In genomic region chr7:157241631-157242030, GRCh38 we compare ENCODE assay signal across 19 cellular contexts.
DNase-seq lines count a peak whose midpoint lies in the region; ATAC-seq, FAIRE-seq and TF ChIP-seq lines count a peak whose summit lies in the region.
"Had no signal": no experiment of that assay in that cellular context is flagged by ENCODE, and none has a peak within 500 bp of the region (broad histone marks: within the 10 kb centered on the region; RNA-seq: fewer than 3 reads in every experiment).

No MANE protein-coding gene starts in this region.

- no peak for TF ChIP-seq RAD21 in HepG2 (CRISPR knock-in tag; IDR thresholded peaks at IDR 0.05)

- H3K4me1 ChIP-seq in HepG2 (ENCODE audit: insufficient read depth, low read length) = no peaks in the 10 kb centered on the region
- no peaks in the 10 kb centered on the region for H3K4me1 ChIP-seq in right lobe of liver
- no peaks in the 10 kb centered on the region for H3K4me1 ChIP-seq in neural progenitor cell
- H3K4me1 ChIP-seq: BLaER1, HAP-1 had no signal

- H3K36me3 Mint-ChIP-seq in activated T-helper 17 cell treated with anti-CD3 and anti-CD28 coated beads, Interleukin-2, amount 50 U/mL, for 72 hours (ENCODE audit: low read depth) = peaks cover 44% of the 10 kb centered on the region
- peaks cover 29% of the 10 kb centered on the region for H3K36me3 Mint-ChIP-seq in neural progenitor cell

- H3K9me3 ChIP-seq in HepG2 (ENCODE audit: low read length) (no peaks in the 10 kb centered on the region), right lobe of liver (no peaks in the 10 kb centered on the region), neural progenitor cell (ENCODE audit: low read depth) (no peaks in the 10 kb centered on the region)
- H3K9me3 ChIP-seq: BLaER1, HAP-1 had no signal

- H4K20me1 ChIP-seq in HepG2 (ENCODE audit: insufficient read depth, low read length) = 0 out of 2 replicates have a peak, but pooled peaks cover 2% of the 10 kb centered on the region
- H4K20me1 ChIP-seq in neural progenitor cell (ENCODE audit: low read depth) = no peaks in the 10 kb centered on the region
- H4K20me1 ChIP-seq: BLaER1 had no signal

- DNase-seq in HepG2 (ENCODE audit: low spot score) (no peak), right lobe of liver (no peak), neural progenitor cell (ENCODE audit: low spot score) (no peak), NCI-H1694 treated with DMSO at 0.1 percent for 48 hours (lab: John Stamatoyannopoulos, UW) (no peak), DMS114 treated with DMSO at 0.1 percent for 48 hours (lab: John Stamatoyannopoulos, UW; ENCODE audit: unreplicated experiment) (no peak), left ventricle myocardium superior (no peak)
- DNase-seq: 8988T; Calu3; CD4-positive, alpha-beta memory T cell; DMS53; DND-41; EL had no signal

- no peaks in the 10 kb centered on the region for H3K27me3 Mint-ChIP-seq in activated T-helper 17 cell treated with anti-CD3 and anti-CD28 coated beads, Interleukin-2, amount 50 U/mL, for 72 hours
- no peaks in the 10 kb centered on the region for H3K27me3 Mint-ChIP-seq in neural progenitor cell (ENCODE audit: insufficient read depth, low read depth)
- H3K27me3 Mint-ChIP-seq: CD4-positive, alpha-beta memory T cell; IgD-negative memory B cell had no signal

- FAIRE-seq in HepG2 (lab: Jason Lieb, UNC) = no peak
- FAIRE-seq: GM12878 had no signal

- peaks cover 6% of the 10 kb centered on the region for H3K4me1 Mint-ChIP-seq in activated T-helper 17 cell treated with anti-CD3 and anti-CD28 coated beads, Interleukin-2, amount 50 U/mL, for 72 hours
- no peaks in the 10 kb centered on the region for H3K4me1 Mint-ChIP-seq in neural progenitor cell
- H3K4me1 Mint-ChIP-seq: CD14-positive monocyte had no signal

- TF ChIP-seq POLR2A in HepG2 (IDR thresholded peaks at IDR 0.05; ENCODE audit: insufficient read depth in 1 of 2, low read depth in 2 of 2, low read length in 2 of 2) = no peak
- TF ChIP-seq POLR2A in right lobe of liver (IDR thresholded peaks at IDR 0.05) = no peak

- WGBS in HepG2 (ENCODE audit: low lambda C conversion rate) = 96% methylated on average over 5 of the region's 5 CpGs
- WGBS in right lobe of liver (ENCODE audit: insufficient coverage, low coverage, low lambda C conversion rate, missing lambda C conversion rate) = 98% methylated on average over 5 of the region's 5 CpGs

- BruUV-seq in HepG2 (replicated peaks; lab: Mats Ljungman, UMichigan) = no TSS peak

- no peak overlapping the region for H3K4me3 Mint-ChIP-seq in activated T-helper 17 cell treated with anti-CD3 and anti-CD28 coated beads, Interleukin-2, amount 50 U/mL, for 72 hours
- H3K4me3 Mint-ChIP-seq in neural progenitor cell = no peak overlapping the region
- H3K4me3 Mint-ChIP-seq: CD14-positive monocyte, IgD-negative memory B cell had no signal

- peak overlapping the region; percentile 69 for H3K27ac Mint-ChIP-seq in activated T-helper 17 cell treated with anti-CD3 and anti-CD28 coated beads, Interleukin-2, amount 50 U/mL, for 72 hours
- H3K27ac Mint-ChIP-seq in neural progenitor cell = peak overlapping the region; percentile 10

- H2AFZ ChIP-seq in HepG2 (ENCODE audit: low read length) (no peak overlapping the region), neural progenitor cell (replicated peaks) (no peak overlapping the region)

- TF ChIP-seq CTCF in HepG2 (CRISPR knock-in tag; IDR thresholded peaks at IDR 0.05) = no peak
- TF ChIP-seq CTCF in right lobe of liver (IDR thresholded peaks at IDR 0.05) = no peak
- no peak for TF ChIP-seq CTCF in neural progenitor cell (IDR thresholded peaks at IDR 0.05)

- H3K36me3 ChIP-seq in HepG2 (replicated peaks in 1 of 2; ENCODE audit: control insufficient read depth in 1 of 2, insufficient read depth in 2 of 2, low read length in 2 of 2) (peaks cover 0 to 32% of the 10 kb centered on the region in 2 experiments; a peak in 2 of 5 replicates), right lobe of liver (peaks cover 0 to 7% (median 3%) of the 10 kb centered on the region in 4 donors), neural progenitor cell (no peaks in the 10 kb centered on the region)

- TF ChIP-seq EP300 in HepG2 (IDR thresholded peaks at IDR 0.05; ENCODE audit: low read depth in 2 of 2, low read length in 2 of 2) = no peak
- TF ChIP-seq EP300 in HepG2 (CRISPR knock-in tag; IDR thresholded peaks at IDR 0.05; ENCODE audit: borderline replicate concordance) = no peak

- H3K27me3 ChIP-seq in HepG2 (ENCODE audit: control insufficient read depth in 1 of 2, insufficient read depth in 2 of 2, low read length in 2 of 2) = no peaks in the 10 kb centered on the region
- H3K27me3 ChIP-seq in right lobe of liver = no peaks in the 10 kb centered on the region
- no peaks in the 10 kb centered on the region for H3K27me3 ChIP-seq in neural progenitor cell
- H3K27me3 ChIP-seq: BLaER1 had no signal

- ATAC-seq in HepG2 (no peak), right lobe of liver (no peak), left ventricle myocardium superior (no peak)
- no peak for ATAC-seq in activated T-helper 17 cell treated with anti-CD3 and anti-CD28 coated beads, Interleukin-2, amount 50 U/mL, for 72 hours (replicated peaks)
- ATAC-seq: GM12878 had no signal

- POLR2A ChIA-PET in HepG2 (lab: Yijun Ruan, JAX) = no interaction called here

- H3F3A ChIP-seq in neural progenitor cell (ENCODE audit: low read depth) = no peaks in the 10 kb centered on the region

- H3K9ac ChIP-seq in HepG2 (ENCODE audit: insufficient read depth, low read depth, low read length) (no peak overlapping the region), neural progenitor cell (no peak overlapping the region)
- H3K9ac ChIP-seq: BLaER1 had no signal

- H3K9me3 Mint-ChIP-seq in activated T-helper 17 cell treated with anti-CD3 and anti-CD28 coated beads, Interleukin-2, amount 50 U/mL, for 72 hours = no peaks in the 10 kb centered on the region
- no peaks in the 10 kb centered on the region for H3K9me3 Mint-ChIP-seq in neural progenitor cell
- H3K9me3 Mint-ChIP-seq: IgD-negative memory B cell had no signal

- CTCF ChIA-PET in HepG2 (lab: Yijun Ruan, JAX; ENCODE audit: low intra/inter-chr PET ratio, low total read pairs) = no interaction called here

- H3K4me2 ChIP-seq in HepG2 (ENCODE audit: low read depth, low read length) = no peak overlapping the region
- H3K4me2 ChIP-seq in neural progenitor cell = no peak overlapping the region
- H3K4me2 ChIP-seq: BLaER1 had no signal

- intact Hi-C loops in HepG2 (cut with micrococcal nuclease; ENCODE audit: unreplicated experiment) = no loop called here
- intact Hi-C loops in right lobe of liver (cut with DNase I) = no loop called here
- intact Hi-C loops in left ventricle myocardium superior (cut with micrococcal nuclease) = no loop called here

- no peaks in the 10 kb centered on the region for H3K79me2 ChIP-seq in HepG2 (ENCODE audit: insufficient read depth, low read length)
- H3K79me2 ChIP-seq in neural progenitor cell (ENCODE audit: low read depth) = no peaks in the 10 kb centered on the region

- in situ Hi-C loops in HepG2 (cut with HindIII; ENCODE audit: extremely low pct_ligation_motif_present, low pct_unique_long_range_greater_than_20kb) = no loop called here

- no peak overlapping the region for H3K4me3 ChIP-seq in HepG2 (replicated peaks in 1 of 3; ENCODE audit: insufficient read depth in 1 of 3, low read depth in 2 of 3, low read length in 3 of 3)
- no peak overlapping the region for H3K4me3 ChIP-seq in right lobe of liver
- H3K4me3 ChIP-seq in neural progenitor cell = no peak overlapping the region
- H3K4me3 ChIP-seq: BLaER1, GM12878, HAP-1 had no signal

- H3K27ac ChIP-seq in HepG2 (ENCODE audit: extremely low read length, insufficient read depth, low read length) (no peak overlapping the region), right lobe of liver (no peak overlapping the region), neural progenitor cell (no peak overlapping the region)
- H3K27ac ChIP-seq: BLaER1, HL-60 had no signal

TF ChIP-seq in HepG2, 621 proteins besides CTCF, POLR2A, EP300 and RAD21:
- TF ChIP-seq CAMTA2 (CRISPR knock-in tag; IDR thresholded peaks at IDR 0.05; ENCODE audit: borderline replicate concordance) (no peak), CBX5 (CRISPR knock-in tag; IDR thresholded peaks at IDR 0.05; ENCODE audit: borderline replicate concordance) (no peak), GATAD1 (CRISPR knock-in tag; IDR thresholded peaks at IDR 0.05) (no peak), SMAD1 (CRISPR knock-in tag; IDR thresholded peaks at IDR 0.05; ENCODE audit: borderline replicate concordance, low read depth) (no peak), RBM22 (optimal IDR thresholded peaks at IDR 0.05; ENCODE audit: low read length) (peak; percentile 24), POLR2G (IDR thresholded peaks at IDR 0.05; ENCODE audit: low read depth, low read length) (no peak)
TF ChIP-seq in HepG2: peak in this region for 1.
